1 cellular context compared by ENCODE assay signal in genomic region chr12:52949413-52950331, GRCh38.
TF ChIP-seq lines count a peak whose summit lies in the region.

No MANE protein-coding gene starts in this region.

TF ChIP-seq in HEK293, 187 proteins besides CTCF, POLR2A, EP300 and RAD21 (continued from another document):
- TF ChIP-seq KLF17 (tag by site-specific recombination; IDR thresholded peaks at IDR 0.05) = peak; percentile 96
- no peak for TF ChIP-seq ZNF341 (tag by site-specific recombination; IDR thresholded peaks at IDR 0.05; ENCODE audit: low read depth)
- peak; percentile 35; the same call in 1 of the 2 replicates for TF ChIP-seq KLF1 (tag by site-specific recombination; IDR thresholded peaks at IDR 0.05)
- TF ChIP-seq ZNF510 (tag by site-specific recombination; IDR thresholded peaks at IDR 0.05; ENCODE audit: insufficient replicate concordance) = no peak
- TF ChIP-seq ZNF157 (tag by site-specific recombination; IDR thresholded peaks at IDR 0.05) = no peak
- no peak for TF ChIP-seq ATF2 (tag by site-specific recombination; IDR thresholded peaks at IDR 0.05; ENCODE audit: low read depth)
- peak; percentile 34; the same call in 1 of the 2 replicates for TF ChIP-seq ZNF394 (tag by site-specific recombination; IDR thresholded peaks at IDR 0.05; ENCODE audit: borderline replicate concordance)
- TF ChIP-seq TRIM28 (IDR thresholded peaks at IDR 0.05; ENCODE audit: borderline replicate concordance, low read length) = 0 out of 2 replicates have a peak, but pooled peaks have one; percentile 29
- no peak for TF ChIP-seq ZNF658 (tag by site-specific recombination; IDR thresholded peaks at IDR 0.05)
- no peak for TF ChIP-seq ZNF202 (tag by site-specific recombination; IDR thresholded peaks at IDR 0.05; ENCODE audit: borderline replicate concordance)
- TF ChIP-seq ZNF639 (tag by site-specific recombination; IDR thresholded peaks at IDR 0.05) = peak; percentile 43; the same call in 1 of the 2 replicates
- peak; percentile 96 for TF ChIP-seq ZNF366 (tag by site-specific recombination; conservative IDR thresholded peaks at IDR 0.05)
- TF ChIP-seq ZSCAN4 (tag by site-specific recombination; IDR thresholded peaks at IDR 0.05) = no peak
- no peak for TF ChIP-seq ZBTB7A (tag by site-specific recombination; IDR thresholded peaks at IDR 0.05; ENCODE audit: low read depth)
- TF ChIP-seq ZNF48 (tag by site-specific recombination; IDR thresholded peaks at IDR 0.05) = no peak
